Comparison of ENCODE assay signal across 1 cellular context in genomic region chr22:22976033-22976922, GRCh38.
TF ChIP-seq lines count a peak whose summit lies in the region.

No MANE protein-coding gene starts in this region.

TF ChIP-seq in GM23338, 12 proteins besides CTCF, POLR2A, EP300 and RAD21:
- no peak for TF ChIP-seq ZNF462 (CRISPR knock-in tag; IDR thresholded peaks at IDR 0.05)
- no peak for TF ChIP-seq JUNB (IDR thresholded peaks at IDR 0.05; ENCODE audit: unreplicated experiment)
- TF ChIP-seq POLR2AphosphoS5 (IDR thresholded peaks at IDR 0.05; ENCODE audit: low read depth) = no peak
- TF ChIP-seq EZH2 (IDR thresholded peaks at IDR 0.05; ENCODE audit: low read depth, unreplicated experiment) = no peak
- TF ChIP-seq STAT1 (IDR thresholded peaks at IDR 0.05; ENCODE audit: unreplicated experiment) = no peak
- TF ChIP-seq NANOG (IDR thresholded peaks at IDR 0.05; ENCODE audit: borderline replicate concordance) = no peak
- TF ChIP-seq ZNF114 (CRISPR knock-in tag; IDR thresholded peaks at IDR 0.05) = no peak
- no peak for TF ChIP-seq REST (IDR thresholded peaks at IDR 0.05; ENCODE audit: unreplicated experiment)
- no peak for TF ChIP-seq CREB1 (CRISPR knock-in tag; IDR thresholded peaks at IDR 0.05; ENCODE audit: low read depth)
